Comparison of ENCODE assay signal across 1 cellular context in the genomic region with DNA sequence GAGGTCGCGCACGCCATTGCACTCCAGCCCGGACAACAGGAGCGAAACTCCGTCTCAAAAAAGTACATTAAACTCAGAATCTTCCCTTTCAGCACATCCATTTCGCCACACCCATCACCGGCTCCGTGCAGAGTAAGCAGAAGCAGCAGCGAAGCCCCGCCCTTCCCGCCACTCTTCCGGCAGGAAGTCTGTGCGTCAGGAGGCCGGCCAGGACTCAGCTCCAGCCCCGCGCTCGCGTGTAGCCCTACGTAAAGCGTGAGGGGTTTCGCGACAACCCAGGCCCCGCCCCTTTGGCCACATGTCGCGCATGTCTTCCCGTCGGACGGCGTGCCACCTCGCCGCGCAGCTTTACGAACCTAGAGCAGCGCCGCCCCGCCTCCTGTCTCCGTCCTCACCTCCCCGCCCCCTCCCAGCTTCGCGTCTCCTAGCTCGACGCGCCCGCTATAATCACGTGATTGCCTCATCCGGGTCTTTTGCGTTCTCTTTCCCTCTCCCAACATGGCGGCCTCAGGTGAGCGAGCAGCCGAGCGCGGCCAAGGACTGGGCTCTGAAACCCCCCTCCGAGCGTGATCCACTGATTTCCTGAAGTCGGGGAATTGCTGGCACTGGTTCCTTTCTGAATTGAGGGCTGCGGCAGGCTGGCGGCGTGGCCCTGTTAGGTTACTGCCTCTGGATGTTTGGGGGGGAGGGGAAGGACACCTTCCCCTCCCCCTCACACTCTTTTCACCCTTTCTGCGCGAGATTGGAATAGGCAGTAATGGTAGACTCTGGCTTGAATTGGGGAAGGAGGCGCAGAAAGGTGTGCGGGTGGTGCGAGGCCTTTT.
TF ChIP-seq lines count a peak whose summit lies in the region.

TSS of gene EIF4B (plus strand) at position 471 of the 824 bp plus-strand sequence. CDS start at position 499, 28 bp downstream.

TF ChIP-seq in K562, 482 proteins besides CTCF, POLR2A, EP300 and RAD21 (continued from another document and continues in another):
- TF ChIP-seq, protein P1, sequence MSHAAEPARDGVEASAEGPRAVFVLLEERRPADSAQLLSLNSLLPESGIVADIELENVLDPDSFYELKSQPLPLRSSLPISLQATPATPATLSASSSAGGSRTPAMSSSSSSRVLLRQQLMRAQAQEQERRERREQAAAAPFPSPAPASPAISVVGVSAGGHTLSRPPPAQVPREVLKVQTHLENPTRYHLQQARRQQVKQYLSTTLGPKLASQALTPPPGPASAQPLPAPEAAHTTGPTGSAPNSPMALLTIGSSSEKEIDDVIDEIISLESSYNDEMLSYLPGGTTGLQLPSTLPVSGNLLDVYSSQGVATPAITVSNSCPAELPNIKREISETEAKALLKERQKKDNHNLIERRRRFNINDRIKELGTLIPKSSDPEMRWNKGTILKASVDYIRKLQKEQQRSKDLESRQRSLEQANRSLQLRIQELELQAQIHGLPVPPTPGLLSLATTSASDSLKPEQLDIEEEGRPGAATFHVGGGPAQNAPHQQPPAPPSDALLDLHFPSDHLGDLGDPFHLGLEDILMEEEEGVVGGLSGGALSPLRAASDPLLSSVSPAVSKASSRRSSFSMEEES (CRISPR knock-in tag; IDR thresholded peaks at IDR 0.05), result peak; percentile 99
- TF ChIP-seq ATF1 (CRISPR knock-in tag; IDR thresholded peaks at IDR 0.05) (peak; percentile 57; the same call in 1 of the 2 replicates), ATF1 (tag; IDR thresholded peaks at IDR 0.05) (peak; percentile 93), ETV5 (CRISPR knock-in tag; IDR thresholded peaks at IDR 0.05; ENCODE audit: low read depth) (peak; percentile 82; the same call in 1 of the 2 replicates), E2F1 (CRISPR knock-in tag; IDR thresholded peaks at IDR 0.05) (peak; percentile 65), CREM (IDR thresholded peaks at IDR 0.05; ENCODE audit: low read depth) (peak; percentile 95), YY1 (IDR thresholded peaks at IDR 0.05; ENCODE audit: borderline replicate concordance in 1 of 3, control insufficient read depth in 1 of 3, extremely low read depth in 1 of 3, insufficient read depth in 3 of 3, insufficient read length in 1 of 3, insufficient replicate concordance in 2 of 3, low read depth in 1 of 3, low read length in 2 of 3) (peak; percentile 84 to 96 (median 94)), BACH1 (tag; IDR thresholded peaks at IDR 0.05) (no peak), PRMT5 (CRISPR knock-in tag; IDR thresholded peaks at IDR 0.05) (no peak), XRCC5 (IDR thresholded peaks at IDR 0.05; ENCODE audit: low read depth, low read length) (peak; percentile 26; the same call in 1 of the 2 replicates), ZBTB26 (CRISPR knock-in tag; IDR thresholded peaks at IDR 0.05) (no peak), E2F3 (CRISPR knock-in tag; IDR thresholded peaks at IDR 0.05) (0 out of 2 replicates have a peak, but pooled peaks have one; percentile 40), ZNF184 (CRISPR knock-in tag; IDR thresholded peaks at IDR 0.05) (no peak), MAZ (CRISPR knock-in tag; conservative IDR thresholded peaks at IDR 0.05 in 1 of 2, IDR thresholded peaks at IDR 0.05 in 1 of 2) (peak in 1 of 2 experiments; percentile 75; a peak in 3 of 4 replicates), KAT7 (CRISPR knock-in tag; IDR thresholded peaks at IDR 0.05; ENCODE audit: borderline replicate concordance) (peak; percentile 20; the same call in 1 of the 2 replicates), ERF (CRISPR knock-in tag; IDR thresholded peaks at IDR 0.05) (0 out of 2 replicates have a peak, but pooled peaks have one; percentile 70), ETS1 (conservative IDR thresholded peaks at IDR 0.05; ENCODE audit: control insufficient read depth, low read depth, low read length) (0 out of 2 replicates have a peak, but pooled peaks have one; percentile 47), CREB3L1 (IDR thresholded peaks at IDR 0.05; ENCODE audit: borderline replicate concordance, low read depth) (peak; percentile 83), RBM34 (IDR thresholded peaks at IDR 0.05; ENCODE audit: borderline replicate concordance, insufficient read depth, low read length) (no peak), HMGN3 (IDR thresholded peaks at IDR 0.05; ENCODE audit: borderline replicate concordance, extremely low read depth, insufficient read length, low read depth, low read length) (peak; percentile 84), ZNF318 (IDR thresholded peaks at IDR 0.05; ENCODE audit: borderline replicate concordance in 1 of 2, low read depth in 1 of 2) (peak in 1 of 2 experiments; percentile 66; a peak in 1 of 4 replicates)
- TF ChIP-seq, protein P2, sequence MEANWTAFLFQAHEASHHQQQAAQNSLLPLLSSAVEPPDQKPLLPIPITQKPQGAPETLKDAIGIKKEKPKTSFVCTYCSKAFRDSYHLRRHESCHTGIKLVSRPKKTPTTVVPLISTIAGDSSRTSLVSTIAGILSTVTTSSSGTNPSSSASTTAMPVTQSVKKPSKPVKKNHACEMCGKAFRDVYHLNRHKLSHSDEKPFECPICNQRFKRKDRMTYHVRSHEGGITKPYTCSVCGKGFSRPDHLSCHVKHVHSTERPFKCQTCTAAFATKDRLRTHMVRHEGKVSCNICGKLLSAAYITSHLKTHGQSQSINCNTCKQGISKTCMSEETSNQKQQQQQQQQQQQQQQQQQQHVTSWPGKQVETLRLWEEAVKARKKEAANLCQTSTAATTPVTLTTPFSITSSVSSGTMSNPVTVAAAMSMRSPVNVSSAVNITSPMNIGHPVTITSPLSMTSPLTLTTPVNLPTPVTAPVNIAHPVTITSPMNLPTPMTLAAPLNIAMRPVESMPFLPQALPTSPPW (CRISPR knock-in tag; IDR thresholded peaks at IDR 0.05), result peak; percentile 78
- TF ChIP-seq, protein P3, sequence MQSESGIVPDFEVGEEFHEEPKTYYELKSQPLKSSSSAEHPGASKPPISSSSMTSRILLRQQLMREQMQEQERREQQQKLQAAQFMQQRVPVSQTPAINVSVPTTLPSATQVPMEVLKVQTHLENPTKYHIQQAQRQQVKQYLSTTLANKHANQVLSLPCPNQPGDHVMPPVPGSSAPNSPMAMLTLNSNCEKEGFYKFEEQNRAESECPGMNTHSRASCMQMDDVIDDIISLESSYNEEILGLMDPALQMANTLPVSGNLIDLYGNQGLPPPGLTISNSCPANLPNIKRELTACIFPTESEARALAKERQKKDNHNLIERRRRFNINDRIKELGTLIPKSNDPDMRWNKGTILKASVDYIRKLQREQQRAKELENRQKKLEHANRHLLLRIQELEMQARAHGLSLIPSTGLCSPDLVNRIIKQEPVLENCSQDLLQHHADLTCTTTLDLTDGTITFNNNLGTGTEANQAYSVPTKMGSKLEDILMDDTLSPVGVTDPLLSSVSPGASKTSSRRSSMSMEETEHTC (IDR thresholded peaks at IDR 0.05), result peak; percentile 80; the same call in 1 of the 2 replicates
- TF ChIP-seq, protein P4, sequence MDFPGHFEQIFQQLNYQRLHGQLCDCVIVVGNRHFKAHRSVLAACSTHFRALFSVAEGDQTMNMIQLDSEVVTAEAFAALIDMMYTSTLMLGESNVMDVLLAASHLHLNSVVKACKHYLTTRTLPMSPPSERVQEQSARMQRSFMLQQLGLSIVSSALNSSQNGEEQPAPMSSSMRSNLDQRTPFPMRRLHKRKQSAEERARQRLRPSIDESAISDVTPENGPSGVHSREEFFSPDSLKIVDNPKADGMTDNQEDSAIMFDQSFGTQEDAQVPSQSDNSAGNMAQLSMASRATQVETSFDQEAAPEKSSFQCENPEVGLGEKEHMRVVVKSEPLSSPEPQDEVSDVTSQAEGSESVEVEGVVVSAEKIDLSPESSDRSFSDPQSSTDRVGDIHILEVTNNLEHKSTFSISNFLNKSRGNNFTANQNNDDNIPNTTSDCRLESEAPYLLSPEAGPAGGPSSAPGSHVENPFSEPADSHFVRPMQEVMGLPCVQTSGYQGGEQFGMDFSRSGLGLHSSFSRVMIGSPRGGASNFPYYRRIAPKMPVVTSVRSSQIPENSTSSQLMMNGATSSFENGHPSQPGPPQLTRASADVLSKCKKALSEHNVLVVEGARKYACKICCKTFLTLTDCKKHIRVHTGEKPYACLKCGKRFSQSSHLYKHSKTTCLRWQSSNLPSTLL (IDR thresholded peaks at IDR 0.05), result peak; percentile 62; the same call in 1 of the 2 replicates
